Comparison of ENCODE assay signal across 34 cellular contexts in genomic region chr6:11782524-11782923, GRCh38. TPM values are rescaled to one million over a fixed set of nuclear protein-coding genes. Genes with fewer than 3 reads are reported as not detected.
"Had no signal": no experiment of that assay in that cellular context is flagged by ENCODE, and none has a peak within 500 bp of the region (broad histone marks: within the 10 kb centered on the region; RNA-seq: fewer than 3 reads in every experiment).

No MANE protein-coding gene starts in this region.

- H3K4me1 ChIP-seq: adrenal gland, ascending aorta, breast epithelium had no signal

- ATAC-seq: activated naive CD4-positive, alpha-beta T cell treated with anti-CD3 and anti-CD28 coated beads, Interleukin-2, amount 50 U/mL, for 72 hours; activated naive CD8-positive, alpha-beta T cell treated with anti-CD3 and anti-CD28 coated beads, Interleukin-2, amount 50 U/mL, for 24 hours; activated T-cell treated with anti-CD3 and anti-CD28 coated beads, Interleukin-2, amount 50 U/mL, for 4 hours; activated T-cell treated with anti-CD3 and anti-CD28 coated beads, Interleukin-2, amount 50 U/mL, for 72 hours; activated T-helper 17 cell treated with anti-CD3 and anti-CD28 coated beads, Interleukin-2, amount 50 U/mL, for 72 hours; body of pancreas had no signal

- H3K27ac ChIP-seq: adrenal gland, ascending aorta, body of pancreas, brain microvascular endothelial cell, breast epithelium, cardiac muscle cell had no signal

- H3K4me3 ChIP-seq: adrenal gland, ascending aorta, body of pancreas, breast epithelium, cardiac muscle cell had no signal

- H3K27me3 ChIP-seq: adrenal gland, ascending aorta, body of pancreas, brain microvascular endothelial cell, breast epithelium, cardiac muscle cell had no signal

- H3K36me3 ChIP-seq: adrenal gland, ascending aorta, brain microvascular endothelial cell, breast epithelium, cardiac muscle cell had no signal

- FAIRE-seq: astrocyte had no signal

- DNase-seq: activated effector memory CD4-positive, alpha-beta T cell treated with anti-CD3 and anti-CD28 coated beads, Interleukin-2, amount 50 U/mL, for 16 hours; activated effector memory CD4-positive, alpha-beta T cell treated with Interleukin-2 at 50 U/mL for 16 hours; activated gamma-delta T cell; activated gamma-delta T cell treated with Interleukin-2 at 50 U/mL for 16 hours; activated naive CD4-positive, alpha-beta T cell; activated naive CD4-positive, alpha-beta T cell treated with anti-CD3 and anti-CD28 coated beads for 36 hours; activated naive CD4-positive, alpha-beta T cell treated with anti-CD3 and anti-CD28 coated beads, Interleukin-2, amount 10 ng/mL, durations not matched to agents 7 days and 5 days; activated naive CD4-positive, alpha-beta T cell treated with anti-CD3 and anti-CD28 coated beads, Interleukin-2, amount 50 U/mL, for 16 hours; activated naive CD4-positive, alpha-beta T cell treated with Interleukin-2 at 50 U/mL for 16 hours; activated naive CD8-positive, alpha-beta T cell treated with anti-CD3 and anti-CD28 coated beads for 36 hours; activated naive CD8-positive, alpha-beta T cell treated with anti-CD3 and anti-CD28 coated beads, Interleukin-2, amount 10 ng/mL, durations not matched to agents 7 days and 5 days; activated naive CD8-positive, alpha-beta T cell treated with anti-CD3 and anti-CD28 coated beads, Interleukin-2, amount 50 U/mL, for 24 hours; activated T-cell treated with anti-CD3 and anti-CD28 coated beads, Interleukin-2, amount 50 U/mL, for 24 hours; activated T-cell treated with anti-CD3 and anti-CD28 coated beads, Interleukin-2, amount 50 U/mL, for 4 hours; activated T-cell treated with anti-CD3 and anti-CD28 coated beads, Interleukin-2, amount 50 U/mL, for 48 hours; activated T-cell treated with anti-CD3 and anti-CD28 coated beads, Interleukin-2, amount 50 U/mL, for 72 hours; adrenal gland; amniotic stem cell; amygdala; anterior cingulate cortex; aorta; body of pancreas; brain microvascular endothelial cell; caudate nucleus; central memory CD4-positive, alpha-beta T cell; cerebellar nuclear complex had no signal

- H3K9me3 ChIP-seq: adrenal gland, ascending aorta, body of pancreas, breast epithelium had no signal

RNA-seq across cellular contexts. Expression of gene ADTRP, which starts 3.9 kb away (rescaled TPM):
- total RNA-seq: ascending aorta, body of pancreas, cardiac muscle cell, cardiac septum, cerebellum had no signal
- polyA plus RNA-seq: cardiac muscle cell had no signal
